8 cellular contexts compared by ENCODE assay signal in the genomic region with DNA sequence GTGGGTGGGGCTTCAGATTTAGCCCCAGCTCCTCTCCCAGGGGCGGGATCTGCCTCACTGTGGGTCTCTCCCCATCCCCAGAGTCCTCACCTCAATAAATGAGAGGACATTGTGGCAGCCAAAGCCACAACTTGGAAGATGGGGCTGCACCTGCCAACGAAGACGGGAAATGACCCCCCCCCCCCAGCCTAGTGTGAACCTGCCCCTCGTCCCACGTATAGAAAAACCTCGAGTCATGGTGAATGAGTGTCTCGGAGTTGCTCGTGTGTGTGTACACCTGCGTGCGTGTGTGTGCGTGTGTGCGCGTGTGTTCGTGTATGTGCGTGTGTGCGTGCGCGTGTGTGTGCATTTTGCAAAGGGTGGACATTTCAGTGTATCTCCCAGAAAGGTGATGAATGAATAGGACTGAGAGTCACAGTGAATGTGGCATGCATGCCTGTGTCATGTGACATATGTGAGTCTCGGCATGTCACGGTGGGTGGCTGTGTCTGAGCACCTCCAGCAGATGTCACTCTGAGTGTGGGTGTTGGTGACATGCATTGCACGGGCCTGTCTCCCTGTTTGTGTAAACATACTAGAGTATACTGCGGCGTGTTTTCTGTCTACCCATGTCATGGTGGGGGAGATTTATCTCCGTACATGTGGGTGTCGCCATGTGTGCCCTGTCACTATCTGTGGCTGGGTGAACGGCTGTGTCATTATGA. TPM values are rescaled to one million over a fixed set of nuclear protein-coding genes. Genes with fewer than 3 reads are reported as not detected.
DNase-seq lines count a peak whose midpoint lies in the region; ATAC-seq and TF ChIP-seq lines count a peak whose summit lies in the region.

No MANE protein-coding gene starts in this region.

- TF ChIP-seq CTCF in spleen (IDR thresholded peaks at IDR 0.05 in 8 of 11, conservative IDR thresholded peaks at IDR 0.05 in 3 of 11): peak in 10 of 11 experiments; percentile 29 to 69 (median 56)
- no peak for TF ChIP-seq CTCF in uterus (IDR thresholded peaks at IDR 0.05)

- H3K4me3 Mint-ChIP-seq in CD4-positive, alpha-beta memory T cell: peak overlapping the region; percentile 62 to 93 (median 80)
- H3K4me3 Mint-ChIP-seq in T-helper 2 cell treated with Interferon-gamma antibody and Interleukin-4, amounts not matched to agents 5 μg/mL and 100 μg/mL, for 36 hours: peak overlapping the region; percentile 30
- peak overlapping the region; percentile 48 for H3K4me3 Mint-ChIP-seq in activated naive CD8-positive, alpha-beta T cell treated with anti-CD3 and anti-CD28 coated beads, Interleukin-2, amount 50 U/mL, for 24 hours

- H3K27me3 Mint-ChIP-seq in CD4-positive, alpha-beta memory T cell: peaks cover 14 to 26% of the 10 kb centered on the region in 2 donors
- peaks cover 16% of the 10 kb centered on the region for H3K27me3 Mint-ChIP-seq in T-helper 2 cell treated with Interferon-gamma antibody and Interleukin-4, amounts not matched to agents 5 μg/mL and 100 μg/mL, for 36 hours (ENCODE audit: low read depth)
- H3K27me3 Mint-ChIP-seq in activated naive CD8-positive, alpha-beta T cell treated with anti-CD3 and anti-CD28 coated beads, Interleukin-2, amount 50 U/mL, for 24 hours: peaks cover 36% of the 10 kb centered on the region

- WGBS in spleen, 5 donors: 38 to 49% (median 44%) methylated on average over 15 to 26 of the region's 26 CpGs

- CTCF ChIA-PET in CD4-positive, alpha-beta memory T cell (lab: Charles Lee; ENCODE audit: partially characterized antibody): interaction anchor here (0.8 to 2.6 kb wide), 4 partner anchors 27 to 122 kb away, joined by 4 to 19 read pairs (median 6); no protein-coding TSS in a partner anchor

- peaks cover 0 to 2% (median 0%) of the 10 kb centered on the region in 8 donors for H3K9me3 Mint-ChIP-seq in CD4-positive, alpha-beta memory T cell
- peaks cover under 1% of the 10 kb centered on the region for H3K9me3 Mint-ChIP-seq in T-helper 2 cell treated with Interferon-gamma antibody and Interleukin-4, amounts not matched to agents 5 μg/mL and 100 μg/mL, for 36 hours
- H3K9me3 Mint-ChIP-seq in activated naive CD8-positive, alpha-beta T cell treated with anti-CD3 and anti-CD28 coated beads, Interleukin-2, amount 50 U/mL, for 24 hours: peaks cover 4% of the 10 kb centered on the region

- peak; percentile 58 for ATAC-seq in HG02885 (IDR thresholded peaks at IDR 0.05; ENCODE audit: poor library complexity, unreplicated experiment)
- ATAC-seq in activated naive CD8-positive, alpha-beta T cell treated with anti-CD3 and anti-CD28 coated beads, Interleukin-2, amount 50 U/mL, for 24 hours: peak; percentile 53
- ATAC-seq in sciatic nerve: no peak

- no peaks in the 10 kb centered on the region for H3K9me3 ChIP-seq in CD4-positive, alpha-beta memory T cell (ENCODE audit: control insufficient read depth in 1 of 2, low read length in 2 of 2)
- H3K9me3 ChIP-seq in spleen (no peaks in the 10 kb centered on the region), uterus (no peaks in the 10 kb centered on the region)

- peaks cover 6% of the 10 kb centered on the region for H3K36me3 ChIP-seq in CD4-positive, alpha-beta memory T cell (ENCODE audit: insufficient read depth, low read length)
- H3K36me3 ChIP-seq in spleen (peaks cover 0 to 23% (median 20%) of the 10 kb centered on the region in 6 donors), uterus (no peaks in the 10 kb centered on the region)

- peak; percentile 68 to 88 (median 76) for DNase-seq in CD4-positive, alpha-beta memory T cell
- peak; percentile 67 for DNase-seq in T-helper 2 cell treated with Interferon-gamma antibody and Interleukin-4, amounts not matched to agents 5 μg/mL and 100 μg/mL, for 36 hours (ENCODE audit: low spot score)
- DNase-seq in activated naive CD8-positive, alpha-beta T cell treated with anti-CD3 and anti-CD28 coated beads, Interleukin-2, amount 50 U/mL, for 24 hours: peak; percentile 61
- DNase-seq in spleen (peak; percentile 91), KG1 (lab: John Stamatoyannopoulos, UW) (no peak), sciatic nerve (ENCODE audit: low spot score) (no peak), uterus (no peak)

- H3K4me1 ChIP-seq in CD4-positive, alpha-beta memory T cell (ENCODE audit: insufficient read depth, low read length): peaks cover 46% of the 10 kb centered on the region
- H3K4me1 ChIP-seq in spleen: peaks cover 6 to 95% (median 48%) of the 10 kb centered on the region in 6 donors
- H3K4me1 ChIP-seq in uterus: peaks cover 0 to 10% of the 10 kb centered on the region in 2 donors

- intact Hi-C loops in CD4-positive, alpha-beta memory T cell (cut with micrococcal nuclease): loop anchor here (1.0 kb wide), 2 partner anchors 27 to 120 kb away; no protein-coding TSS in a partner anchor
- intact Hi-C loops in spleen (cut with DNase I; ENCODE audit: low total_unique reads) (no loop called here), sciatic nerve (cut with DNase I) (no loop called here), uterus (cut with DNase I; ENCODE audit: low total_unique reads) (no loop called here)

- H3K27ac ChIP-seq in CD4-positive, alpha-beta memory T cell (ENCODE audit: low read depth, low read length): no peak overlapping the region
- peak overlapping the region in 7 of 8 donors; percentile 54 to 98 (median 97) for H3K27ac ChIP-seq in spleen
- no peak overlapping the region for H3K27ac ChIP-seq in uterus

- TF ChIP-seq POLR2A in spleen (IDR thresholded peaks at IDR 0.05) (no peak), uterus (IDR thresholded peaks at IDR 0.05) (no peak)

- H3K36me3 Mint-ChIP-seq in CD4-positive, alpha-beta memory T cell: peaks cover 5 to 16% of the 10 kb centered on the region in 2 donors
- H3K36me3 Mint-ChIP-seq in T-helper 2 cell treated with Interferon-gamma antibody and Interleukin-4, amounts not matched to agents 5 μg/mL and 100 μg/mL, for 36 hours (ENCODE audit: low read depth): peaks cover 4% of the 10 kb centered on the region
- H3K36me3 Mint-ChIP-seq in activated naive CD8-positive, alpha-beta T cell treated with anti-CD3 and anti-CD28 coated beads, Interleukin-2, amount 50 U/mL, for 24 hours (ENCODE audit: low read depth): peaks cover 15% of the 10 kb centered on the region

- H3K4me1 Mint-ChIP-seq in CD4-positive, alpha-beta memory T cell: peaks cover 23 to 60% (median 39%) of the 10 kb centered on the region in 4 donors
- peaks cover 29% of the 10 kb centered on the region for H3K4me1 Mint-ChIP-seq in T-helper 2 cell treated with Interferon-gamma antibody and Interleukin-4, amounts not matched to agents 5 μg/mL and 100 μg/mL, for 36 hours (ENCODE audit: low read depth)
- peaks cover 62% of the 10 kb centered on the region for H3K4me1 Mint-ChIP-seq in activated naive CD8-positive, alpha-beta T cell treated with anti-CD3 and anti-CD28 coated beads, Interleukin-2, amount 50 U/mL, for 24 hours

- POLR2A ChIA-PET in CD4-positive, alpha-beta memory T cell (lab: Charles Lee; ENCODE audit: partially characterized antibody): no interaction called here

- H3K27me3 ChIP-seq in CD4-positive, alpha-beta memory T cell (ENCODE audit: insufficient read depth, low read length): peaks cover 6% of the 10 kb centered on the region
- peaks cover 0 to 47% (median 14%) of the 10 kb centered on the region in 7 donors for H3K27me3 ChIP-seq in spleen (replicated peaks in 1 of 7)
- H3K27me3 ChIP-seq in uterus: no peaks in the 10 kb centered on the region

- H3K4me3 ChIP-seq in CD4-positive, alpha-beta memory T cell (ENCODE audit: low read length in 2 of 2): no peak overlapping the region
- peak overlapping the region in 5 of 8 donors; percentile 13 to 96 (median 26) for H3K4me3 ChIP-seq in spleen
- H3K4me3 ChIP-seq in uterus: no peak overlapping the region

- peak overlapping the region; percentile 48 to 90 (median 81) for H3K27ac Mint-ChIP-seq in CD4-positive, alpha-beta memory T cell
- H3K27ac Mint-ChIP-seq in T-helper 2 cell treated with Interferon-gamma antibody and Interleukin-4, amounts not matched to agents 5 μg/mL and 100 μg/mL, for 36 hours: peak overlapping the region; percentile 33
- H3K27ac Mint-ChIP-seq in activated naive CD8-positive, alpha-beta T cell treated with anti-CD3 and anti-CD28 coated beads, Interleukin-2, amount 50 U/mL, for 24 hours: peak overlapping the region; percentile 74

RNA-seq across cellular contexts. Expression of a gene that starts 1.5 kb away (rescaled TPM):
- 10 to 100 TPM; 60.7 to 62.1 TPM for total RNA-seq in CD4-positive, alpha-beta memory T cell
- polyA plus RNA-seq in CD4-positive, alpha-beta memory T cell: 100 to 1,000 TPM; 144 to 153 TPM
- total RNA-seq in spleen (10 to 100 TPM; 47.2 to 88.5 (median 77.4) TPM), sciatic nerve (58.0 TPM), uterus (100 to 1,000 TPM in 1 of 4 donors, 10 to 100 TPM in 3; 12.4 to 156 (median 41.0) TPM)
- 100 to 1,000 TPM in 2 of 3 donors, 10 to 100 TPM in 1; 94.3 to 159 (median 128) TPM for polyA plus RNA-seq in spleen

RNA-seq across cellular contexts. Expression of a gene that starts 2.3 kb away (rescaled TPM):
- total RNA-seq in CD4-positive, alpha-beta memory T cell: not detected
- not detected for polyA plus RNA-seq in CD4-positive, alpha-beta memory T cell
- 10 to 100 TPM; 12.9 to 95.6 (median 28.7) TPM for total RNA-seq in spleen
- 10 to 100 TPM in 2 of 3 donors, 1 to 10 TPM in 1; 3.9 to 23.7 (median 11.7) TPM for polyA plus RNA-seq in spleen
- 2.6 TPM for total RNA-seq in sciatic nerve
- total RNA-seq in uterus: under 1 TPM in 1 of 4 donors, not detected in 3; 0.67 TPM

RNA-seq across cellular contexts. Expression of a gene that starts 10.3 kb away (rescaled TPM):
- total RNA-seq in CD4-positive, alpha-beta memory T cell: not detected
- polyA plus RNA-seq in CD4-positive, alpha-beta memory T cell: under 1 TPM; 0.48 to 0.94 TPM
- total RNA-seq in spleen (10 to 100 TPM in 4 of 7 donors, 1 to 10 TPM in 3; 5.4 to 44.0 (median 12.4) TPM), sciatic nerve (1.1 TPM), uterus (not detected)
- 10 to 100 TPM; 26.0 to 60.6 (median 51.1) TPM for polyA plus RNA-seq in spleen

RNA-seq across cellular contexts. Expression of a gene that starts 22.8 kb away (rescaled TPM):
- not detected for total RNA-seq in CD4-positive, alpha-beta memory T cell
- polyA plus RNA-seq in CD4-positive, alpha-beta memory T cell: under 1 TPM in 1 of 2 donors, not detected in 1; 0.93 TPM
- total RNA-seq in spleen (100 to 1,000 TPM in 1 of 7 donors, 10 to 100 TPM in 6; 26.4 to 121 (median 47.0) TPM), sciatic nerve (3.7 TPM), uterus (under 1 TPM in 1 of 4 donors, not detected in 3; 0.28 TPM)
- polyA plus RNA-seq in spleen: 100 to 1,000 TPM in 2 of 3 donors, 10 to 100 TPM in 1; 48.0 to 108 (median 105) TPM

RNA-seq across cellular contexts. Expression of a gene that starts 42.3 kb away (rescaled TPM):
- total RNA-seq in CD4-positive, alpha-beta memory T cell: 100 to 1,000 TPM; 219 to 220 TPM
- polyA plus RNA-seq in CD4-positive, alpha-beta memory T cell: 10 to 100 TPM; 73.1 to 88.8 TPM
- 100 to 1,000 TPM; 144 to 455 (median 185) TPM for total RNA-seq in spleen
- polyA plus RNA-seq in spleen: 100 to 1,000 TPM in 1 of 3 donors, 10 to 100 TPM in 2; 58.8 to 198 (median 94.4) TPM
- total RNA-seq in sciatic nerve: 30.1 TPM
- 10 to 100 TPM in 1 of 4 donors, 1 to 10 TPM in 2, not detected in 1; 2.4 to 10.3 (median 8.2) TPM for total RNA-seq in uterus

Comparison
In these comparisons a context has a peak if more than half of its experiments do, and no peak if none do; other contexts are left out.
1. DNase-seq: peak in CD4-positive, alpha-beta memory T cell (5 of 5), T-helper 2 cell treated with Interferon-gamma antibody and Interleukin-4, amounts not matched to agents 5 μg/mL and 100 μg/mL, for 36 hours (single experiment), activated naive CD8-positive, alpha-beta T cell treated with anti-CD3 and anti-CD28 coated beads, Interleukin-2, amount 50 U/mL, for 24 hours (single experiment) and spleen (single experiment); none in KG1 (single experiment), sciatic nerve (single experiment) and uterus (0 of 2).
2. H3K27ac ChIP-seq: peak in spleen (7 of 8); none in CD4-positive, alpha-beta memory T cell (single experiment) and uterus (0 of 2).
3. H3K4me3 ChIP-seq: peak in spleen (5 of 8); none in CD4-positive, alpha-beta memory T cell (0 of 2) and uterus (0 of 2).
4. H3K4me3 Mint-ChIP-seq: peak in every context shown above with its lines; median percentile 80 in CD4-positive, alpha-beta memory T cell; 48 in activated naive CD8-positive, alpha-beta T cell treated with anti-CD3 and anti-CD28 coated beads, Interleukin-2, amount 50 U/mL, for 24 hours; 30 in T-helper 2 cell treated with Interferon-gamma antibody and Interleukin-4, amounts not matched to agents 5 μg/mL and 100 μg/mL, for 36 hours.
5. CTCF ChIP-seq: peak in spleen (10 of 11); none in uterus (0 of 4).
6. Peak in every context shown above with its lines, with median percentiles within 50 percentile points of each other: H3K27ac Mint-ChIP-seq.